1 cellular context compared by ENCODE assay signal in genomic region chr3:42043116-42043796, GRCh38.
TF ChIP-seq lines count a peak whose summit lies in the region.

No MANE protein-coding gene starts in this region.

TF ChIP-seq in H1, 55 proteins besides CTCF, POLR2A, EP300 and RAD21 (continued from another document):
- 0 out of 2 replicates have a peak, but pooled peaks have one; percentile 31 for TF ChIP-seq MAX (IDR thresholded peaks at IDR 0.05)
- no peak for TF ChIP-seq SAP30 (IDR thresholded peaks at IDR 0.05; ENCODE audit: insufficient read depth, insufficient replicate concordance, low read length)
- no peak for TF ChIP-seq SP1 (IDR thresholded peaks at IDR 0.05; ENCODE audit: low read depth, low read length)
- TF ChIP-seq USF2 (IDR thresholded peaks at IDR 0.05; ENCODE audit: low read length), result no peak
- TF ChIP-seq SUZ12 (IDR thresholded peaks at IDR 0.05; ENCODE audit: low read length), result no peak
- no peak for TF ChIP-seq SP2 (IDR thresholded peaks at IDR 0.05; ENCODE audit: low read length)
- TF ChIP-seq KDM1A (IDR thresholded peaks at IDR 0.05; ENCODE audit: borderline replicate concordance, low read length), result no peak
- 0 out of 2 replicates have a peak, but pooled peaks have one; percentile 24 for TF ChIP-seq ATF2 (IDR thresholded peaks at IDR 0.05; ENCODE audit: low read length)
- TF ChIP-seq ATF3 (IDR thresholded peaks at IDR 0.05; ENCODE audit: insufficient read depth, low read depth, low read length), result no peak
- TF ChIP-seq BACH1 (IDR thresholded peaks at IDR 0.05; ENCODE audit: low read length), result no peak
- no peak for TF ChIP-seq NANOG (IDR thresholded peaks at IDR 0.05; ENCODE audit: insufficient read depth, low read depth, low read length, poor library complexity, severe bottlenecking)
- no peak for TF ChIP-seq CBX5 (IDR thresholded peaks at IDR 0.05; ENCODE audit: low read depth, low read length)
- TF ChIP-seq ZNF274 (IDR thresholded peaks at IDR 0.05; ENCODE audit: borderline replicate concordance, extremely low read depth, low read length), result no peak
- TF ChIP-seq TEAD4 (IDR thresholded peaks at IDR 0.05; ENCODE audit: low read depth, low read length), result 0 out of 2 replicates have a peak, but pooled peaks have one; percentile 12
- TF ChIP-seq MAFK (IDR thresholded peaks at IDR 0.05; ENCODE audit: low read depth, low read length), result no peak
- TF ChIP-seq BRCA1 (IDR thresholded peaks at IDR 0.05; ENCODE audit: low read depth, low read length), result no peak
- TF ChIP-seq RXRA (IDR thresholded peaks at IDR 0.05; ENCODE audit: insufficient read depth, low read depth, low read length), result peak; percentile 92; the same call in 1 of the 2 replicates
- no peak for TF ChIP-seq CHD7 (IDR thresholded peaks at IDR 0.05; ENCODE audit: insufficient replicate concordance, low read length)
- peak in 1 of 2 experiments; percentile 52; a peak in 1 of 4 replicates for TF ChIP-seq SIN3A (conservative IDR thresholded peaks at IDR 0.05 in 1 of 2, IDR thresholded peaks at IDR 0.05 in 1 of 2; ENCODE audit: low read depth in 1 of 2, low read length in 2 of 2)
- 0 out of 2 replicates have a peak, but pooled peaks have one; percentile 10 for TF ChIP-seq PHF8 (conservative IDR thresholded peaks at IDR 0.05; ENCODE audit: low read depth, low read length)
- peak; percentile 23; the same call in 1 of the 2 replicates for TF ChIP-seq TAF1 (IDR thresholded peaks at IDR 0.05; ENCODE audit: low read depth, low read length)
- peak; percentile 66 for TF ChIP-seq POLR2AphosphoS5 (IDR thresholded peaks at IDR 0.05; ENCODE audit: low read depth, low read length)
